In the genomic region with DNA sequence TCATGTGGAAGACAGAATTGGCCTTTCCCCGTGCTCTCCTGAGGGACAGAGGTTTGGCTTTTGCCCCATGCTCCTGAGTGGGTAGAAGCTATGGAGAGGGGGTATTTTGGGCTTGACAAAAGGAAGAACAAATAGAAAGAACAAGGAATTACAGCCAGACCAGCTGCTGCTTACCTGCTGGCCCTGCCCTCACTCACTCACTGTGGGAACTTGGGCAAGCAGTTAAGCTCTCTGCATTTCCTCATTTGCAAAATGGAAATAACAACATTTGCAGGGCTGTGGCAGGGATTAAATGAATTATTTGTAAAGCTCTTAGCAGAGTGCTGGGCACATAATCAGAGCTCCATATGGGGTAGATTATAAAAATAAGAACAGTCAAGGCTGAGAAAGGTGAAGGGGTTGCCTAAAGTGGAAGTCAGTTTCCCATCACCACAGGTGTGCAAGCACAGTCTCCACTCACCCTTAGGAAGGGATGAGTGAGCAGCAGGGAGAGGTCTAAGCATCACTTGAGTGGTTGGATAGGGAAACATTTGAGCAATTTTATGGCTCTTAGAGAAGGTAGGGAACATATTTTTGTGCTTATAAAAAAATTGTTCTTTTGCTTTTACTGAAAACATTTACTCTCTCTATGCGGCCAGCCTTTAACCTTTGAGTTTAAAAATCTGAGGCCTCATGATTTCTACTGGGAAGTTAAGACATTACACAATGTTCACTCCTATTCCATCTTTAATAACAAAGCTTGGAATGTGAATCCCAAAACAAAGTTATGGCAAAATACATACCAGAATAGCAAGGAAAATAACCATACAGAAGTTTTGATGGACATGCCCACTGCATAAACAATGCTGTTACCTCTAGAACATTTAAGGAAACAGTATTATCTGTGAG, we compare ENCODE assay signal across 2 cellular contexts.
TF ChIP-seq lines count a peak whose summit lies in the region.

No MANE protein-coding gene starts in this region.

TF ChIP-seq in GM12891, 5 proteins besides CTCF, POLR2A, EP300 and RAD21:
- TF ChIP-seq SPI1 (IDR thresholded peaks at IDR 0.05; ENCODE audit: low read depth, low read length) (peak; percentile 52; the same call in 1 of the 2 replicates), PAX5 (IDR thresholded peaks at IDR 0.05; ENCODE audit: insufficient read depth, low read length, severe bottlenecking) (no peak), POLR2AphosphoS5 (IDR thresholded peaks at IDR 0.05; ENCODE audit: low read depth, low read length) (no peak), POU2F2 (IDR thresholded peaks at IDR 0.05; ENCODE audit: low read depth, low read length) (no peak), TAF1 (IDR thresholded peaks at IDR 0.05; ENCODE audit: low read depth, low read length) (no peak)

TF ChIP-seq in HepG2, 621 proteins besides CTCF, POLR2A, EP300 and RAD21:
- TF ChIP-seq ZNF616 (CRISPR knock-in tag; IDR thresholded peaks at IDR 0.05; ENCODE audit: low read depth) (no peak), POLR2AphosphoS5 (IDR thresholded peaks at IDR 0.05; ENCODE audit: low read depth, low read length) (no peak), CBX2 (IDR thresholded peaks at IDR 0.05; ENCODE audit: low read depth, low read length) (no peak), CBX2 (CRISPR knock-in tag; IDR thresholded peaks at IDR 0.05; ENCODE audit: low read depth) (no peak), TEAD2 (CRISPR knock-in tag; IDR thresholded peaks at IDR 0.05) (no peak), ZNF407 (CRISPR knock-in tag; IDR thresholded peaks at IDR 0.05; ENCODE audit: not compliant biosample characterization) (no peak), POGK (CRISPR knock-in tag; conservative IDR thresholded peaks at IDR 0.05) (no peak), ELF3 (CRISPR knock-in tag; IDR thresholded peaks at IDR 0.05) (no peak)
- TF ChIP-seq, protein P1, sequence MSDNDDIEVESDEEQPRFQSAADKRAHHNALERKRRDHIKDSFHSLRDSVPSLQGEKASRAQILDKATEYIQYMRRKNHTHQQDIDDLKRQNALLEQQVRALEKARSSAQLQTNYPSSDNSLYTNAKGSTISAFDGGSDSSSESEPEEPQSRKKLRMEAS (IDR thresholded peaks at IDR 0.05) = no peak
